Comparison of ENCODE assay signal across 9 cellular contexts in genomic region chr1:161622054-161622453, GRCh38. TPM values are rescaled to one million over a fixed set of nuclear protein-coding genes. Genes with fewer than 3 reads are reported as not detected.
A peak's percentile ranks its signal among the peaks of the same experiment; 100 is the strongest.
DNase-seq lines count a peak whose midpoint lies in the region; ATAC-seq and TF ChIP-seq lines count a peak whose summit lies in the region.
"Not testable (repeated sequence)": the region's sequence is repeated elsewhere in the genome, so short reads cannot be mapped to it uniquely, and the experiment has no call there.
"Had no signal": no experiment of that assay in that cellular context is flagged by ENCODE, and none has a peak within 500 bp of the region (broad histone marks: within the 10 kb centered on the region; RNA-seq: fewer than 3 reads in every experiment).

No MANE protein-coding gene starts in this region.

- not testable (repeated sequence) for DNase-seq in NT2/D1 (ENCODE audit: low read depth, low spot score); memory B cell (ENCODE audit: low spot score in 2 of 2)
- DNase-seq in activated CD4-positive, alpha-beta memory T cell treated with anti-CD3 and anti-CD28 coated beads for 36 hours, result peak; percentile 20
- DNase-seq in stimulated activated CD4-positive, alpha-beta T cell treated with anti-CD3 and anti-CD28 coated beads, Interleukin-4, amount 100 ng/mL, for 24 hours, result peak; percentile 10

- not testable (repeated sequence) for H3K36me3 Mint-ChIP-seq in activated CD4-positive, alpha-beta memory T cell treated with anti-CD3 and anti-CD28 coated beads for 36 hours; dendritic cell treated with granulocyte-macrophage colony-stimulating factor and Interleukin-4, amounts not matched to agents 40 ng/mL and 50 ng/mL, for 4 days (ENCODE audit: low read depth); memory B cell

- H3K36me3 ChIP-seq in DOHH2 (ENCODE audit: control insufficient read depth, low read length); NT2/D1 (ENCODE audit: insufficient read depth, insufficient read length, low read length): not testable (repeated sequence)

- not testable (repeated sequence) for H3K27me3 Mint-ChIP-seq in activated CD4-positive, alpha-beta memory T cell treated with anti-CD3 and anti-CD28 coated beads for 36 hours; memory B cell
- peaks cover 47% of the 10 kb centered on the region for H3K27me3 Mint-ChIP-seq in dendritic cell treated with granulocyte-macrophage colony-stimulating factor and Interleukin-4, amounts not matched to agents 40 ng/mL and 50 ng/mL, for 4 days

- not testable (repeated sequence) for H3K9ac ChIP-seq in NT2/D1 (ENCODE audit: insufficient read length, low read depth)

- H3K4me1 Mint-ChIP-seq in activated CD4-positive, alpha-beta memory T cell treated with anti-CD3 and anti-CD28 coated beads for 36 hours (ENCODE audit: low read depth), result peaks cover 43% of the 10 kb centered on the region
- peaks cover 26% of the 10 kb centered on the region for H3K4me1 Mint-ChIP-seq in dendritic cell treated with granulocyte-macrophage colony-stimulating factor and Interleukin-4, amounts not matched to agents 40 ng/mL and 50 ng/mL, for 4 days (ENCODE audit: low read depth)
- H3K4me1 Mint-ChIP-seq in memory B cell, result peaks cover 15% of the 10 kb centered on the region

- not testable (repeated sequence) for H4K20me1 ChIP-seq in DOHH2 (ENCODE audit: control insufficient read depth, insufficient read depth, low read depth, low read length)

- CTCF ChIA-PET in activated CD4-positive, alpha-beta memory T cell treated with anti-CD3 and anti-CD28 coated beads for 36 hours (lab: Charles Lee), result not testable (repeated sequence)

- H3K4me1 ChIP-seq in DOHH2 (ENCODE audit: control insufficient read depth, low read length); NT2/D1 (ENCODE audit: insufficient read depth, insufficient read length): not testable (repeated sequence)

- H3K9me2 ChIP-seq in DOHH2 (replicated peaks; ENCODE audit: control insufficient read depth, low read length), result not testable (repeated sequence)

- H3F3A ChIP-seq in DOHH2 (ENCODE audit: control insufficient read depth, insufficient read depth), result not testable (repeated sequence)

- peak overlapping the region; percentile 30; the same call in 1 of the 2 replicates for H3K4me2 ChIP-seq in DOHH2 (ENCODE audit: low read length)

- peak overlapping the region; percentile 93 for H3K27ac Mint-ChIP-seq in activated CD4-positive, alpha-beta memory T cell treated with anti-CD3 and anti-CD28 coated beads for 36 hours
- peak overlapping the region; percentile 89 for H3K27ac Mint-ChIP-seq in dendritic cell treated with granulocyte-macrophage colony-stimulating factor and Interleukin-4, amounts not matched to agents 40 ng/mL and 50 ng/mL, for 4 days
- peak overlapping the region; percentile 94 for H3K27ac Mint-ChIP-seq in memory B cell

- peak; percentile 31 for ATAC-seq in GM21528 (IDR thresholded peaks at IDR 0.05; ENCODE audit: low FRiP score, unreplicated experiment)
- ATAC-seq in HG03196 (IDR thresholded peaks at IDR 0.05; ENCODE audit: unreplicated experiment), result peak; percentile 16
- ATAC-seq in memory B cell (ENCODE audit: low read depth), result peak; percentile 41

- TF ChIP-seq CTCF in DOHH2 (IDR thresholded peaks at IDR 0.05; ENCODE audit: low read depth, low read length, poor library complexity, severe bottlenecking), result not testable (repeated sequence)

- H3K4me3 Mint-ChIP-seq in activated CD4-positive, alpha-beta memory T cell treated with anti-CD3 and anti-CD28 coated beads for 36 hours, result peak overlapping the region; percentile 98
- peak overlapping the region; percentile 21 for H3K4me3 Mint-ChIP-seq in dendritic cell treated with granulocyte-macrophage colony-stimulating factor and Interleukin-4, amounts not matched to agents 40 ng/mL and 50 ng/mL, for 4 days
- H3K4me3 Mint-ChIP-seq in memory B cell, result peak overlapping the region; percentile 94

- POLR2A ChIA-PET in activated CD4-positive, alpha-beta memory T cell treated with anti-CD3 and anti-CD28 coated beads for 36 hours (lab: Charles Lee), result not testable (repeated sequence)

- H3K27me3 ChIP-seq in DOHH2 (ENCODE audit: control insufficient read depth, low read length) (peaks cover 13% of the 10 kb centered on the region), NT2/D1 (ENCODE audit: insufficient read depth, insufficient read length) (peaks cover 22% of the 10 kb centered on the region)

- H3K9me3 ChIP-seq in DOHH2 (ENCODE audit: control insufficient read depth, insufficient read depth, low read length); NT2/D1 (ENCODE audit: insufficient read depth, low read length): not testable (repeated sequence)

- not testable (repeated sequence) for H3K79me2 ChIP-seq in DOHH2 (ENCODE audit: control insufficient read depth, low read length)

- H3K4me3 ChIP-seq in DOHH2 (ENCODE audit: low read length), result not testable (repeated sequence)
- H3K4me3 ChIP-seq in NT2/D1 (ENCODE audit: insufficient read length, low read depth), result peak overlapping the region; percentile 65

- intact Hi-C loops in activated CD4-positive, alpha-beta memory T cell treated with anti-CD3 and anti-CD28 coated beads for 36 hours (cut with micrococcal nuclease); dendritic cell treated with granulocyte-macrophage colony-stimulating factor and Interleukin-4, amounts not matched to agents 40 ng/mL and 50 ng/mL, for 4 days (cut with micrococcal nuclease): not testable (repeated sequence)

- H3K27ac ChIP-seq in DOHH2 (ENCODE audit: low read depth, low read length), result not testable (repeated sequence)

- not testable (repeated sequence) for H3K9me3 Mint-ChIP-seq in activated CD4-positive, alpha-beta memory T cell treated with anti-CD3 and anti-CD28 coated beads for 36 hours; dendritic cell treated with granulocyte-macrophage colony-stimulating factor and Interleukin-4, amounts not matched to agents 40 ng/mL and 50 ng/mL, for 4 days; memory B cell

RNA-seq across cellular contexts. Expression of gene FCGR3B, which starts 8.9 kb away (rescaled TPM):
- not detected for total RNA-seq in activated CD4-positive, alpha-beta memory T cell treated with anti-CD3 and anti-CD28 coated beads for 36 hours
- total RNA-seq: NCI-H460 had no signal

RNA-seq across cellular contexts. Expression of gene FCGR2B, which starts 40.9 kb away (rescaled TPM):
- not detected for total RNA-seq in activated CD4-positive, alpha-beta memory T cell treated with anti-CD3 and anti-CD28 coated beads for 36 hours
- total RNA-seq: NCI-H460 had no signal

Comparison
In these comparisons a context has a peak if more than half of its experiments do, and no peak if none do; other contexts are left out.
1. H3K4me3 Mint-ChIP-seq: peak in every context shown above with its lines; median percentile 98 in activated CD4-positive, alpha-beta memory T cell treated with anti-CD3 and anti-CD28 coated beads for 36 hours; 94 in memory B cell; 21 in dendritic cell treated with granulocyte-macrophage colony-stimulating factor and Interleukin-4, amounts not matched to agents 40 ng/mL and 50 ng/mL, for 4 days.